In the genomic region with DNA sequence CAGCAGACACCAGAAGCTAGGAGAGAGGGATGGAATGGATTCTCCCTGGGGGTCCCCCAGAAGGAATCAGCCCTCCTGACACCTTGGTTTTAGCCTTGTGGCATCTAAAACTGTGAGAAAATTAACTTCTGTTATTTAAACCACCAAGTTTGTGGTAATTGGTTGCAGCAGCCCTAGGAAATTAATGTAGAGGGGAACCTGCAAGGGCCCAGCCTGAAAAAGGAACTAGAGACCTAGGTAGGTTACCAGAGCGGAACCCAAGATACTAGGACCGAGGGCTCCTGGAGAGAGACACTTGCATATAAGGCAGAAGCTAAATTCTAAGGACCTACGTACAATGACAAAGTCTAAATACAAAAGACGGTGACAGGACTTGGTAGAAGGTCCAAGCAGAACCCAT, we compare ENCODE assay signal across 14 cellular contexts. TPM values are rescaled to one million over a fixed set of nuclear protein-coding genes. Genes with fewer than 3 reads are reported as not detected.
DNase-seq lines count a peak whose midpoint lies in the region; ATAC-seq and TF ChIP-seq lines count a peak whose summit lies in the region.
"Had no signal": no experiment of that assay in that cellular context is flagged by ENCODE, and none has a peak within 500 bp of the region (broad histone marks: within the 10 kb centered on the region; RNA-seq: fewer than 3 reads in every experiment).

No MANE protein-coding gene starts in this region.

- H3K27me3 Mint-ChIP-seq in IgD-negative memory B cell = no peaks in the 10 kb centered on the region
- no peaks in the 10 kb centered on the region for H3K27me3 Mint-ChIP-seq in Calu3 (ENCODE audit: unreplicated experiment)

- H3K36me3 Mint-ChIP-seq in IgD-negative memory B cell = no peaks in the 10 kb centered on the region
- H3K36me3 Mint-ChIP-seq in Calu3 (ENCODE audit: insufficient read depth, unreplicated experiment) = no peaks in the 10 kb centered on the region

- H3K9me3 Mint-ChIP-seq in IgD-negative memory B cell (no peaks in the 10 kb centered on the region), Calu3 (ENCODE audit: low read depth, unreplicated experiment) (no peaks in the 10 kb centered on the region)
- H3K9me3 Mint-ChIP-seq: activated T-helper 1 cell treated with anti-CD3 and anti-CD28 coated beads, Interleukin-12 subunit alpha, Interleukin-12 subunit beta, Interleukin-2, Interleukin-4 antibody, amounts not matched to agents 30 ng/mL and 10 ng/mL and 1 ng/mL, durations not matched to agents 14 hours and 24 hours and 36 hours; H9 had no signal

- no peak for TF ChIP-seq CTCF in Calu3 (IDR thresholded peaks at IDR 0.05; ENCODE audit: unreplicated experiment)

- H3K27ac Mint-ChIP-seq in IgD-negative memory B cell = peak overlapping the region; percentile 6 to 91 (median 87)
- H3K27ac Mint-ChIP-seq in Calu3 (ENCODE audit: unreplicated experiment) = no peak overlapping the region
- H3K27ac Mint-ChIP-seq: activated T-helper 1 cell treated with anti-CD3 and anti-CD28 coated beads, Interleukin-12 subunit alpha, Interleukin-12 subunit beta, Interleukin-2, Interleukin-4 antibody, amounts not matched to agents 30 ng/mL and 10 ng/mL and 1 ng/mL, durations not matched to agents 14 hours and 24 hours and 36 hours had no signal

- BruUV-seq in Calu3 (replicated peaks; lab: Mats Ljungman, UMichigan) = no TSS peak

- DNase-seq in NCI-H187 (lab: John Stamatoyannopoulos, UW) = no peak
- DNase-seq in Calu3 = no peak
- DNase-seq in activated T-cell treated with anti-CD3 and anti-CD28 coated beads, Interleukin-2, amount 50 U/mL, for 1 hour = no peak
- DNase-seq in retina = no peak
- DNase-seq: H9, KG1, RPMI8226 had no signal

- CTCF ChIA-PET in Calu3 (lab: Charles Lee) = no interaction called here

- H3K4me3 Mint-ChIP-seq in IgD-negative memory B cell (peak overlapping the region; percentile 50 to 88 (median 70)), Calu3 (ENCODE audit: low read depth, unreplicated experiment) (no peak overlapping the region)
- H3K4me3 Mint-ChIP-seq: activated T-helper 1 cell treated with anti-CD3 and anti-CD28 coated beads, Interleukin-12 subunit alpha, Interleukin-12 subunit beta, Interleukin-2, Interleukin-4 antibody, amounts not matched to agents 30 ng/mL and 10 ng/mL and 1 ng/mL, durations not matched to agents 14 hours and 24 hours and 36 hours; H9 had no signal

- H3K4me3 ChIP-seq in GM08714 (ENCODE audit: low read length) = peak overlapping the region; percentile 7; the same call in 1 of the 2 replicates
- H3K4me3 ChIP-seq: breast epithelium had no signal

- H3K4me1 Mint-ChIP-seq in IgD-negative memory B cell (peaks cover 33 to 37% (median 37%) of the 10 kb centered on the region in 3 donors), Calu3 (ENCODE audit: low read depth, unreplicated experiment) (no peaks in the 10 kb centered on the region)

- intact Hi-C loops in Calu3 (cut with micrococcal nuclease; ENCODE audit: unreplicated experiment) = no loop called here

- peak; percentile 62 for ATAC-seq in GM19397 (IDR thresholded peaks at IDR 0.05; ENCODE audit: unreplicated experiment)
- peak; percentile 54 for ATAC-seq in HG02852 (IDR thresholded peaks at IDR 0.05; ENCODE audit: unreplicated experiment)
- ATAC-seq: sciatic nerve had no signal

RNA-seq across cellular contexts. Expression of gene DENND5B, which starts 8.1 kb away (rescaled TPM):
- polyA plus RNA-seq in IgD-negative memory B cell = 30.7 TPM
- total RNA-seq in Calu3 (2022) = 8.0 and 10.2 TPM in 2 replicates
